ENCODE assay signal across 12 cellular contexts in genomic region chr22:20807315-20807752, GRCh38. TPM values are rescaled to one million over a fixed set of nuclear protein-coding genes. Genes with fewer than 3 reads are reported as not detected.
A peak's percentile ranks its signal among the peaks of the same experiment; 100 is the strongest.
DNase-seq lines count a peak whose midpoint lies in the region; ATAC-seq, FAIRE-seq and TF ChIP-seq lines count a peak whose summit lies in the region.
"Had no signal": no experiment of that assay in that cellular context is flagged by ENCODE, and none has a peak within 500 bp of the region (broad histone marks: within the 10 kb centered on the region; RNA-seq: fewer than 3 reads in every experiment).

No MANE protein-coding gene starts in this region.

- H3K27me3 ChIP-seq in K562 (ENCODE audit: control insufficient read depth in 2 of 2, insufficient read depth in 2 of 2, low read length in 2 of 2): no peaks in the 10 kb centered on the region

- no peak overlapping the region for H3K4me3 Mint-ChIP-seq in natural killer cell

- H3K4me1 ChIP-seq in K562 (replicated peaks in 1 of 2; ENCODE audit: control insufficient read depth in 2 of 2, insufficient read depth in 2 of 2, low read length in 2 of 2): peaks cover 3 to 13% of the 10 kb centered on the region in 2 experiments; a peak in 3 of 5 replicates
- H3K4me1 ChIP-seq: Caco-2 had no signal

- H3K4me2 ChIP-seq in K562 (ENCODE audit: insufficient read depth, low read length): no peak overlapping the region

- peaks cover 10 to 12% of the 10 kb centered on the region in 2 donors for H3K4me1 Mint-ChIP-seq in natural killer cell

- peak overlapping the region; percentile 29; the same call in 1 of the 3 replicates for H3K27ac ChIP-seq in K562 (ENCODE audit: extremely low read depth, low read depth, low read length)
- H3K27ac ChIP-seq: skin epidermis, thoracic aorta had no signal

- TF ChIP-seq POLR2A in K562 (conservative IDR thresholded peaks at IDR 0.05): no peak

- TF ChIP-seq EP300 in K562 (IDR thresholded peaks at IDR 0.05; ENCODE audit: low read length): peak; percentile 33; the same call in 1 of the 2 replicates

- DNase-seq in AG04449 (ENCODE audit: low read depth, low spot score): peak; percentile 87
- DNase-seq in HT1080 (ENCODE audit: low read depth): peak; percentile 88
- peak; percentile 72 to 89 (median 82) for DNase-seq in K562 (ENCODE audit: extremely low read depth in 1 of 4, low spot score in 3 of 4)
- peak; percentile 82 for DNase-seq in kidney glomerular epithelial cell (lab: John Stamatoyannopoulos, UW)
- DNase-seq in stimulated activated CD4-positive, alpha-beta T cell treated with anti-CD3 and anti-CD28 coated beads, Interleukin-4, amount 100 ng/mL, for 1 hour: no peak
- no peak for DNase-seq in natural killer cell
- DNase-seq: NCI-H345 had no signal

- 0 out of 4 replicates have a peak, but pooled peaks of 1 of the 2 experiments have one; percentile 4 for TF ChIP-seq RAD21 in K562 (CRISPR knock-in tag; conservative IDR thresholded peaks at IDR 0.05 in 1 of 2, IDR thresholded peaks at IDR 0.05 in 1 of 2)

- intact Hi-C loops in K562 (cut with micrococcal nuclease) (no loop called here), natural killer cell (cut with micrococcal nuclease) (no loop called here)

- peaks cover 8% of the 10 kb centered on the region; the same call in 1 of the 2 replicates for H4K20me1 ChIP-seq in K562 (replicated peaks; ENCODE audit: control insufficient read depth, insufficient read depth, low read length)

- no peaks in the 10 kb centered on the region for H3K9me3 Mint-ChIP-seq in natural killer cell

- in situ Hi-C loops in K562 (cut with MboI): no loop called here

- peaks cover 82% of the 10 kb centered on the region for H3K36me3 ChIP-seq in K562 (ENCODE audit: control insufficient read depth, insufficient read depth, low read length)

- POLR2A ChIA-PET in AG04449 (lab: Yijun Ruan, JAX): no interaction called here
- POLR2A ChIA-PET in K562 (lab: Yijun Ruan, JAX): interaction anchor here (0.6 to 15.3 kb wide), 2 partner anchors 16 to 121 kb away, joined by 3 to 172 read pairs; no protein-coding TSS in a partner anchor

- H2AFZ ChIP-seq in K562 (ENCODE audit: low read depth, low read length): no peak overlapping the region

- no TSS peak for BruUV-seq in K562 (replicated peaks; lab: Mats Ljungman, UMichigan)

- CTCF ChIA-PET in AG04449 (lab: Yijun Ruan, JAX) (interaction anchor here (2.5 kb wide), 1 partner anchor 24 kb away, joined by 11 read pairs; no protein-coding TSS in a partner anchor), K562 (lab: Yijun Ruan, JAX; ENCODE audit: low intra/inter-chr PET ratio) (interaction anchor here (0.6 to 1.6 kb wide), 3 partner anchors 78 to 607 kb away, joined by 3 to 7 read pairs (median 4); no protein-coding TSS in a partner anchor)

- peak overlapping the region in 1 of 2 donors; percentile 11 for H3K27ac Mint-ChIP-seq in natural killer cell

- H3K79me2 ChIP-seq in K562 (ENCODE audit: control insufficient read depth, insufficient read depth, low read length): no peaks in the 10 kb centered on the region

- no peaks in the 10 kb centered on the region for H3K27me3 Mint-ChIP-seq in natural killer cell (ENCODE audit: low read depth in 2 of 2)

- H3K4me3 ChIP-seq in AG04449 (ENCODE audit: low read depth, low read length): no peak overlapping the region
- H3K4me3 ChIP-seq in K562: no peak overlapping the region
- H3K4me3 ChIP-seq: skin epidermis, thoracic aorta had no signal

- no peak overlapping the region for H3K9ac ChIP-seq in K562 (ENCODE audit: insufficient read depth in 1 of 2, low read depth in 2 of 2, low read length in 2 of 2)

- peaks cover 7% of the 10 kb centered on the region for H3K36me3 Mint-ChIP-seq in natural killer cell

- peak; percentile 72 for FAIRE-seq in K562 (lab: Jason Lieb, UNC)

- TF ChIP-seq CTCF in AG04449 (IDR thresholded peaks at IDR 0.05; ENCODE audit: insufficient read depth, low read length, missing control alignments): no peak
- TF ChIP-seq CTCF in K562 (IDR thresholded peaks at IDR 0.05 in 2 of 3, conservative IDR thresholded peaks at IDR 0.05 in 1 of 3; ENCODE audit: insufficient read depth in 2 of 3, low read depth in 1 of 3, low read length in 3 of 3): 0 out of 6 replicates have a peak, but pooled peaks of 1 of the 3 experiments have one; percentile 2
- no peak for TF ChIP-seq CTCF in natural killer cell (IDR thresholded peaks at IDR 0.05)

- H3K9me1 ChIP-seq in K562 (ENCODE audit: control insufficient read depth, insufficient read depth, low read length): no peaks in the 10 kb centered on the region

- no peaks in the 10 kb centered on the region for H3K9me3 ChIP-seq in K562 (replicated peaks; ENCODE audit: control insufficient read depth, insufficient read depth, low read depth, low read length)
- H3K9me3 ChIP-seq: Caco-2, thoracic aorta had no signal

- WGBS in K562 (ENCODE audit: insufficient coverage, low coverage, missing lambda C conversion rate): 73% methylated on average over 4 of the region's 4 CpGs

- ATAC-seq in K562 (peak; percentile 29), GM18870 (IDR thresholded peaks at IDR 0.05; ENCODE audit: unreplicated experiment) (no peak), HG03521 (IDR thresholded peaks at IDR 0.05; ENCODE audit: unreplicated experiment) (no peak), natural killer cell (no peak)

RNA-seq across cellular contexts. Expression of gene SERPIND1, which starts 33.4 kb away (rescaled TPM):
- 0.37 and 0.80 TPM in 2 replicates for total RNA-seq in HT1080 (2014; rRNA removed; shearing (Covaris generic))
- polyA plus RNA-seq in HT1080 (2015; cell fraction: cytosol; rRNA removed): 1.2 and 1.5 TPM in 2 replicates
- 0.33 and 0.72 TPM in 2 replicates for polyA plus RNA-seq in HT1080 (2015; cell fraction: nucleus; rRNA removed)
- total RNA-seq in K562 (2011; cell fraction: chromatin; rRNA removed; ENCODE audit: low replicate concordance): not detected in 2 replicates
- total RNA-seq in K562 (2011; cell fraction: nucleolus; rRNA removed): not detected in 2 replicates
- total RNA-seq in K562 (2011; cell fraction: nucleoplasm; rRNA removed): not detected in 2 replicates
- total RNA-seq in K562 (2014; rRNA removed): not detected in 2 replicates
- not detected in 2 replicates for total RNA-seq in K562 (2014; rRNA removed; fragmentation: Illumina TruSeq; extraction: Trizol)
- not detected in 2 replicates for total RNA-seq in K562 (2015; rRNA removed; fragmentation: Illumina TruSeq; extraction: Trizol)
- total RNA-seq in K562 (2021): 0.09 and 0.22 TPM in 2 replicates
- polyA plus RNA-seq in K562 (2011; rRNA removed): not detected in 2 replicates
- not detected in 2 replicates for polyA plus RNA-seq in K562 (2011; cell fraction: cytosol; rRNA removed)
- not detected in 2 replicates for polyA plus RNA-seq in K562 (2011; cell fraction: nucleus; rRNA removed)
- 0.11 and 0.16 TPM in 2 replicates for polyA plus RNA-seq in K562 (2012)
- polyA plus RNA-seq in K562 (2014; fragmentation: Illumina TruSeq; extraction: Trizol): not detected in 2 replicates
- polyA plus RNA-seq in K562 (2014; fragmentation: Nextera tagmentation; extraction: Ambion mirVana): under 1 TPM; 0.04 to 0.11 TPM
- polyA plus RNA-seq in K562 (2014; rRNA removed): not detected in 2 replicates
- polyA minus RNA-seq in K562 (2011; rRNA and poly(A)+ RNA removed): not detected in 2 replicates
- polyA minus RNA-seq in K562 (2011; cell fraction: cytosol; rRNA and poly(A)+ RNA removed): 1.0 TPM in 1 of 2 replicates, not detected in the other
- polyA minus RNA-seq in K562 (2011; cell fraction: nucleus; rRNA and poly(A)+ RNA removed): not detected in 2 replicates
- under 1 TPM in 1 of 3 donors, not detected in 2; 0.43 TPM for total RNA-seq in natural killer cell
- total RNA-seq: thoracic aorta had no signal

RNA-seq across cellular contexts. Expression of gene PI4KA, which starts 51.3 kb away (rescaled TPM):
- 32.9 and 35.9 TPM in 2 replicates for total RNA-seq in HT1080 (2014; rRNA removed; shearing (Covaris generic))
- polyA plus RNA-seq in HT1080 (2015; cell fraction: cytosol; rRNA removed): 22.3 and 22.8 TPM in 2 replicates
- polyA plus RNA-seq in HT1080 (2015; cell fraction: nucleus; rRNA removed): 76.2 and 80.1 TPM in 2 replicates
- 856 and 1,421 TPM in 2 replicates for total RNA-seq in K562 (2011; cell fraction: chromatin; rRNA removed; ENCODE audit: low replicate concordance)
- total RNA-seq in K562 (2011; cell fraction: nucleolus; rRNA removed): 627 and 658 TPM in 2 replicates
- 567 and 576 TPM in 2 replicates for total RNA-seq in K562 (2011; cell fraction: nucleoplasm; rRNA removed)
- total RNA-seq in K562 (2014; rRNA removed) (103 and 117 TPM in 2 replicates), K562 (2014; rRNA removed; fragmentation: Illumina TruSeq; extraction: Trizol) (62.3 and 63.7 TPM in 2 replicates), K562 (2015; rRNA removed; fragmentation: Illumina TruSeq; extraction: Trizol) (75.3 and 82.5 TPM in 2 replicates), K562 (2021) (173 and 187 TPM in 2 replicates), natural killer cell (100 to 1,000 TPM; 208 to 233 (median 215) TPM)
- polyA plus RNA-seq in K562 (2011; rRNA removed) (84.7 and 128 TPM in 2 replicates), K562 (2014; fragmentation: Illumina TruSeq; extraction: Trizol) (124 and 127 TPM in 2 replicates), K562 (2014; fragmentation: Nextera tagmentation; extraction: Ambion mirVana) (10 to 100 TPM in 1 of 2 experiments, 1 to 10 TPM in 1; 7.3 to 11.1 TPM), K562 (2014; rRNA removed) (116 and 125 TPM in 2 replicates)
- polyA plus RNA-seq in K562 (2011; cell fraction: cytosol; rRNA removed): 76.2 and 84.4 TPM in 2 replicates
- 448 and 556 TPM in 2 replicates for polyA plus RNA-seq in K562 (2011; cell fraction: nucleus; rRNA removed)
- 142 and 181 TPM in 2 replicates for polyA plus RNA-seq in K562 (2012)
- 160 and 176 TPM in 2 replicates for polyA minus RNA-seq in K562 (2011; rRNA and poly(A)+ RNA removed)
- polyA minus RNA-seq in K562 (2011; cell fraction: cytosol; rRNA and poly(A)+ RNA removed): 98.9 and 161 TPM in 2 replicates
- 188 and 253 TPM in 2 replicates for polyA minus RNA-seq in K562 (2011; cell fraction: nucleus; rRNA and poly(A)+ RNA removed)

RNA-seq across cellular contexts. Expression of gene SNAP29, which starts 51.5 kb away (rescaled TPM):
- total RNA-seq in HT1080 (2014; rRNA removed; shearing (Covaris generic)): 11.2 and 12.0 TPM in 2 replicates
- polyA plus RNA-seq in HT1080 (2015; cell fraction: cytosol; rRNA removed): 16.5 and 17.4 TPM in 2 replicates
- 7.0 and 7.4 TPM in 2 replicates for polyA plus RNA-seq in HT1080 (2015; cell fraction: nucleus; rRNA removed)
- 63.6 and 66.4 TPM in 2 replicates for total RNA-seq in K562 (2011; cell fraction: chromatin; rRNA removed; ENCODE audit: low replicate concordance)
- total RNA-seq in K562 (2011; cell fraction: nucleolus; rRNA removed): 39.3 and 45.4 TPM in 2 replicates
- 59.8 and 84.4 TPM in 2 replicates for total RNA-seq in K562 (2011; cell fraction: nucleoplasm; rRNA removed)
- total RNA-seq in K562 (2014; rRNA removed) (71.4 and 89.3 TPM in 2 replicates), K562 (2014; rRNA removed; fragmentation: Illumina TruSeq; extraction: Trizol) (58.1 and 64.4 TPM in 2 replicates), K562 (2015; rRNA removed; fragmentation: Illumina TruSeq; extraction: Trizol) (70.6 and 75.9 TPM in 2 replicates), K562 (2021) (122 and 123 TPM in 2 replicates), natural killer cell (10 to 100 TPM; 35.1 to 40.3 (median 36.8) TPM)
- polyA plus RNA-seq in K562 (2011; rRNA removed) (187 and 200 TPM in 2 replicates), K562 (2014; fragmentation: Illumina TruSeq; extraction: Trizol) (181 and 250 TPM in 2 replicates), K562 (2014; fragmentation: Nextera tagmentation; extraction: Ambion mirVana) (10 to 100 TPM; 19.5 to 22.8 TPM), K562 (2014; rRNA removed) (136 and 161 TPM in 2 replicates)
- polyA plus RNA-seq in K562 (2011; cell fraction: cytosol; rRNA removed): 97.0 and 115 TPM in 2 replicates
- polyA plus RNA-seq in K562 (2011; cell fraction: nucleus; rRNA removed): 51.6 and 70.0 TPM in 2 replicates
- polyA plus RNA-seq in K562 (2012): 105 and 162 TPM in 2 replicates
- 89.0 and 94.5 TPM in 2 replicates for polyA minus RNA-seq in K562 (2011; rRNA and poly(A)+ RNA removed)
- polyA minus RNA-seq in K562 (2011; cell fraction: cytosol; rRNA and poly(A)+ RNA removed): 44.9 and 53.1 TPM in 2 replicates
- 14.3 and 25.0 TPM in 2 replicates for polyA minus RNA-seq in K562 (2011; cell fraction: nucleus; rRNA and poly(A)+ RNA removed)

Comparison
In these comparisons a context has a peak if more than half of its experiments do, and no peak if none do; other contexts are left out.
1. DNase-seq: peak in AG04449 (single experiment), HT1080 (single experiment), K562 (4 of 4) and kidney glomerular epithelial cell (single experiment); none in stimulated activated CD4-positive, alpha-beta T cell treated with anti-CD3 and anti-CD28 coated beads, Interleukin-4, amount 100 ng/mL, for 1 hour (single experiment) and natural killer cell (single experiment).